ENCODE assay signal across 21 cellular contexts in genomic region chr12:2940564-2940963, GRCh38. TPM values are rescaled to one million over a fixed set of nuclear protein-coding genes. Genes with fewer than 3 reads are reported as not detected.
DNase-seq lines count a peak whose midpoint lies in the region; ATAC-seq lines count a peak whose summit lies in the region.
"Had no signal": no experiment of that assay in that cellular context is flagged by ENCODE, and none has a peak within 500 bp of the region (broad histone marks: within the 10 kb centered on the region; RNA-seq: fewer than 3 reads in every experiment).

No MANE protein-coding gene starts in this region.

- peaks cover 10% of the 10 kb centered on the region for H3K4me1 ChIP-seq in mesenchymal stem cell (ENCODE audit: control insufficient read depth, insufficient read depth, low read depth, low read length)
- H3K4me1 ChIP-seq: BE2C, HAP-1 had no signal

- H2BK120ac ChIP-seq in mesenchymal stem cell (ENCODE audit: low read depth, low read length): no peak overlapping the region

- H3K36me3 ChIP-seq in mesenchymal stem cell (ENCODE audit: control insufficient read depth in 1 of 2, insufficient read depth in 2 of 2, low read depth in 1 of 2, low read length in 2 of 2): peaks cover 37 to 57% of the 10 kb centered on the region in 2 experiments

- no peak overlapping the region for H2BK5ac ChIP-seq in mesenchymal stem cell (ENCODE audit: low read depth, low read length, poor library complexity, severe bottlenecking)

- no peak overlapping the region for H3K14ac ChIP-seq in mesenchymal stem cell (ENCODE audit: low read length in 2 of 2)

- H3K79me1 ChIP-seq in mesenchymal stem cell (replicated peaks; ENCODE audit: low read length, poor library complexity, severe bottlenecking): no peaks in the 10 kb centered on the region

- DNase-seq in NCI-H146 (lab: John Stamatoyannopoulos, UW): peak; percentile 67
- DNase-seq in NCI-H146 treated with DMSO at 0.1 percent for 48 hours (lab: John Stamatoyannopoulos, UW; ENCODE audit: unreplicated experiment): no peak
- peak; percentile 29 for DNase-seq in cerebellar cortex (ENCODE audit: low spot score)
- no peak for DNase-seq in mesenchymal stem cell
- DNase-seq in sciatic nerve (ENCODE audit: low spot score): no peak
- no peak for DNase-seq in cerebellar nuclear complex (lab: John Stamatoyannopoulos, UW)
- no peak for DNase-seq in SK-N-DZ (ENCODE audit: low spot score)
- DNase-seq: BE2C; CD4-positive, CD25-positive, alpha-beta regulatory T cell; DMS 273 treated with DMSO at 0.1 percent for 48 hours; DND-41; Kasumi-1; MG63; NCI-H1048; NCI-H2171 treated with DMSO at 0.1 percent for 48 hours; NCI-H446; NCI-H526 treated with DMSO at 0.1 percent for 48 hours had no signal

- no peak overlapping the region for H3K4me2 ChIP-seq in mesenchymal stem cell (ENCODE audit: low read length, poor library complexity, severe bottlenecking)

- no peak overlapping the region for H2AK5ac ChIP-seq in mesenchymal stem cell (ENCODE audit: low read length, severe bottlenecking)

- H3K23ac ChIP-seq in mesenchymal stem cell (ENCODE audit: low read length in 2 of 2): no peak overlapping the region

- H3K27me3 ChIP-seq in mesenchymal stem cell (ENCODE audit: control insufficient read depth in 1 of 2, insufficient read depth in 1 of 2, low read length in 2 of 2): no peaks in the 10 kb centered on the region
- H3K27me3 ChIP-seq: BE2C, MG63 had no signal

- H3K4ac ChIP-seq in mesenchymal stem cell (ENCODE audit: low read depth in 1 of 2, low read length in 2 of 2): no peak overlapping the region

- intact Hi-C loops in sciatic nerve (cut with DNase I): no loop called here

- H3K27ac ChIP-seq in mesenchymal stem cell (ENCODE audit: low read length, poor library complexity, severe bottlenecking): no peak overlapping the region
- H3K27ac ChIP-seq: 22Rv1 had no signal

- no peak overlapping the region for H2BK15ac ChIP-seq in mesenchymal stem cell (ENCODE audit: low read depth, poor library complexity, severe bottlenecking)

- H2AFZ ChIP-seq in mesenchymal stem cell (ENCODE audit: low read depth, low read length): no peak overlapping the region

- no peak overlapping the region for H3K4me3 ChIP-seq in mesenchymal stem cell (ENCODE audit: insufficient read depth in 1 of 2, low read depth in 1 of 2, low read length in 2 of 2)
- H3K4me3 ChIP-seq: HAP-1, MG63 had no signal

- no peak overlapping the region for H3K18ac ChIP-seq in mesenchymal stem cell (ENCODE audit: low read depth in 1 of 2, low read length in 2 of 2)

- no peaks in the 10 kb centered on the region for H3K9me3 ChIP-seq in mesenchymal stem cell (ENCODE audit: control insufficient read depth, low read length)
- H3K9me3 ChIP-seq: BE2C, HAP-1, MG63 had no signal

- 68% methylated on average over 10 of the region's 10 CpGs for WGBS in mesenchymal stem cell

- ATAC-seq in sciatic nerve: peak; percentile 34
- ATAC-seq in GM19324 (IDR thresholded peaks at IDR 0.05; ENCODE audit: low FRiP score, unreplicated experiment): no peak

- H4K91ac ChIP-seq in mesenchymal stem cell (ENCODE audit: low read length): peak overlapping the region; percentile 7

- no peak overlapping the region for H3K9ac ChIP-seq in mesenchymal stem cell (ENCODE audit: low read length)

- H2BK12ac ChIP-seq in mesenchymal stem cell (ENCODE audit: low read length in 2 of 2): no peak overlapping the region

- peak overlapping the region; percentile 55 for H4K8ac ChIP-seq in mesenchymal stem cell (ENCODE audit: low read length)

RNA-seq across cellular contexts. Expression of gene TEAD4, which starts 18.6 kb away (rescaled TPM):
- 16.1 TPM for polyA plus RNA-seq in mesenchymal stem cell (2013, experiment 1 of 2)
- polyA plus RNA-seq in mesenchymal stem cell (2013, experiment 2 of 2): 16.1 TPM
- 30.1 TPM for total RNA-seq in sciatic nerve
- 32.0 and 38.7 TPM in 2 replicates for polyA plus RNA-seq in SK-N-DZ (2014; cell fraction: cytosol; rRNA removed)
- polyA plus RNA-seq in SK-N-DZ (2014; cell fraction: nucleus; rRNA removed): 18.9 and 26.2 TPM in 2 replicates
- total RNA-seq: CD4-positive, CD25-positive, alpha-beta regulatory T cell had no signal
- polyA plus RNA-seq: CD4-positive, CD25-positive, alpha-beta regulatory T cell; IgD-negative memory B cell had no signal

RNA-seq across cellular contexts. Expression of gene TULP3, which starts 49.9 kb away (rescaled TPM):
- polyA plus RNA-seq in mesenchymal stem cell (2013, experiment 1 of 2): 44.7 TPM
- polyA plus RNA-seq in mesenchymal stem cell (2013, experiment 2 of 2): 44.0 TPM
- 38.8 TPM for total RNA-seq in sciatic nerve
- 39.8 and 41.1 TPM in 2 replicates for polyA plus RNA-seq in SK-N-DZ (2014; cell fraction: cytosol; rRNA removed)
- 23.3 and 24.8 TPM in 2 replicates for polyA plus RNA-seq in SK-N-DZ (2014; cell fraction: nucleus; rRNA removed)

Comparison
In these comparisons a context has a peak if more than half of its experiments do, and no peak if none do; other contexts are left out.
1. DNase-seq: peak in NCI-H146 (single experiment) and cerebellar cortex (single experiment); none in NCI-H146 treated with DMSO at 0.1 percent for 48 hours (single experiment), mesenchymal stem cell (single experiment), sciatic nerve (single experiment), cerebellar nuclear complex (0 of 2) and SK-N-DZ (single experiment).